ENCODE assay signal across 7 cellular contexts in the genomic region with DNA sequence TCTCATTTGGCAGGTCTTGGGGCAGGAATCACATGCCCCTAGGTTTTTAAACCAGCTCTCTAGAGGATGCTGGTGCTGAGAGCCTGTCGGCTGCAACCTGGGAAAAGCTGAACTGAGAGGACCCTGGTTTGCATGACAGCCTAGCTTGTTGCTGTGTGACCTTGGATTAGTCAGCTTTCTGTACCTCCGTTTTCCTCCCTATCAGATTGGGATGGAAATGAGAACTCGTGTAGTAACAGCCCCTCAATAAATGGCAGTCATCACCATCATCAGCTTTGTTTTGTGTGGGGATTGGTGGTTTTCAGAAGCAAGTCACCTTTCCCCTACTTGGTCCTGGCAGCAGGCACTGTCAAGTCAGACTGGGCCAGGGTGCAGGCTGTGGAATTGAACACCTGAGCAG.
DNase-seq lines count a peak whose midpoint lies in the region; ATAC-seq and TF ChIP-seq lines count a peak whose summit lies in the region.

No MANE protein-coding gene starts in this region.

- no peak overlapping the region for H2AFZ ChIP-seq in GM23248

- H3K9me2 ChIP-seq in GM23248 (ENCODE audit: insufficient read depth), result no peaks in the 10 kb centered on the region

- peak overlapping the region; percentile 79 for H3K4me2 ChIP-seq in GM23248 (ENCODE audit: unreplicated experiment)

- in situ Hi-C loops in GM23248 (cut with MboI), result no loop called here

- H3K36me3 ChIP-seq in GM23248 (ENCODE audit: low read depth) (no peaks in the 10 kb centered on the region), esophagus (ENCODE audit: control insufficient read depth in 2 of 2, insufficient read depth in 2 of 2, low read length in 1 of 2) (peaks cover 0 to 3% of the 10 kb centered on the region in 2 donors)

- H3K9me3 ChIP-seq in GM23248 (ENCODE audit: low read depth) (no peaks in the 10 kb centered on the region), esophagus (ENCODE audit: control insufficient read depth in 2 of 2, insufficient read depth in 1 of 2, low read depth in 1 of 2, low read length in 1 of 2) (no peaks in the 10 kb centered on the region)

- 11 to 16% methylated on average over 3 of the region's 3 CpGs for WGBS in GM23248 (ENCODE audit: low coverage in 1 of 2, low lambda C conversion rate in 2 of 2, missing lambda C conversion rate in 2 of 2), 2 experiments
- 40 to 53% methylated on average over 3 of the region's 3 CpGs for WGBS in esophagus, 2 donors

- peaks cover 4% of the 10 kb centered on the region for H3K36me3 Mint-ChIP-seq in T-cell
- H3K36me3 Mint-ChIP-seq in nephron progenitor cell (ENCODE audit: low read depth), result peaks cover 8% of the 10 kb centered on the region
- H3K36me3 Mint-ChIP-seq in CD14-positive monocyte, result peaks cover 12 to 24% of the 10 kb centered on the region in 2 donors

- H3K4me1 ChIP-seq in GM23248 (ENCODE audit: insufficient read depth) (peaks cover 49% of the 10 kb centered on the region), esophagus (ENCODE audit: control insufficient read depth in 2 of 2, insufficient read depth in 2 of 2, low read length in 1 of 2) (peaks cover 18 to 34% of the 10 kb centered on the region in 2 donors)

- TF ChIP-seq CTCF in nephron progenitor cell (IDR thresholded peaks at IDR 0.05), result no peak
- TF ChIP-seq CTCF in CD14-positive monocyte (IDR thresholded peaks at IDR 0.05), result no peak

- POLR2A ChIA-PET in T-cell (lab: Charles Lee), result interaction anchor here in 1 of 2 donors (0.6 to 0.8 kb wide), 3 partner anchors 105 to 1745 kb away, joined by 5 to 7 read pairs (median 5); no protein-coding TSS in a partner anchor

- H3K27me3 Mint-ChIP-seq in T-cell (no peaks in the 10 kb centered on the region), nephron progenitor cell (ENCODE audit: low read depth, poor library complexity) (peaks cover 7% of the 10 kb centered on the region), CD14-positive monocyte (ENCODE audit: low read depth in 3 of 3) (peaks cover 1 to 8% (median 4%) of the 10 kb centered on the region in 3 donors)

- H3K27ac ChIP-seq in GM23248, result peak overlapping the region; percentile 92
- peak overlapping the region; percentile 73 to 94 for H3K27ac ChIP-seq in esophagus (ENCODE audit: low read depth in 2 of 2, low read length in 1 of 2)
- H3K27ac ChIP-seq in skin epidermis, result peak overlapping the region in 20 of 21 experiments; percentile 55 to 97 (median 83)

- H3K27me3 ChIP-seq in GM23248 (replicated peaks; ENCODE audit: insufficient read depth), result no peaks in the 10 kb centered on the region
- no peaks in the 10 kb centered on the region for H3K27me3 ChIP-seq in esophagus (ENCODE audit: control insufficient read depth in 1 of 2, insufficient read depth in 2 of 2, low read length in 2 of 2)

- H3K4me3 Mint-ChIP-seq in T-cell (peak overlapping the region; percentile 48 to 98 (median 58)), nephron progenitor cell (no peak overlapping the region), CD14-positive monocyte (no peak overlapping the region)

- intact Hi-C loops in CD14-positive monocyte (cut with micrococcal nuclease), result loop anchor here in 1 of 2 donors (10.0 kb wide), 1 partner anchor 309 kb away; a partner anchor contains a TSS

- peaks cover 72 to 85% (median 84%) of the 10 kb centered on the region in 3 donors for H3K4me1 Mint-ChIP-seq in T-cell
- peaks cover 82% of the 10 kb centered on the region for H3K4me1 Mint-ChIP-seq in nephron progenitor cell
- peaks cover 63% of the 10 kb centered on the region for H3K4me1 Mint-ChIP-seq in CD14-positive monocyte

- peaks cover 89% of the 10 kb centered on the region for H3K79me2 ChIP-seq in GM23248 (ENCODE audit: insufficient read depth)

- ATAC-seq in T-cell (replicated peaks in 1 of 4), result no peak

- H3K4me3 ChIP-seq in GM23248 (peak overlapping the region; percentile 49), esophagus (ENCODE audit: low read depth in 1 of 2, low read length in 2 of 2) (no peak overlapping the region), skin epidermis (no peak overlapping the region)

- peaks cover 70% of the 10 kb centered on the region for H3F3A ChIP-seq in GM23248 (ENCODE audit: insufficient read depth)

- peak overlapping the region; percentile 90 for H3K9ac ChIP-seq in GM23248

- H3K9me3 Mint-ChIP-seq in T-cell (no peaks in the 10 kb centered on the region), nephron progenitor cell (no peaks in the 10 kb centered on the region), CD14-positive monocyte (peaks cover 0 to 2% (median 0%) of the 10 kb centered on the region in 7 donors)

- 0 out of 2 replicates have a peak, but pooled peaks cover 6% of the 10 kb centered on the region for H4K20me1 ChIP-seq in GM23248 (ENCODE audit: insufficient read depth)

- CTCF ChIA-PET in T-cell (lab: Charles Lee), result interaction anchor here in 1 of 2 donors (0.7 kb wide), 1 partner anchor 139 kb away, joined by 3 read pairs; a partner anchor contains a TSS

- DNase-seq in GM23248 (peak; percentile 42), T-cell (no peak), nephron progenitor cell (no peak), CD14-positive monocyte (ENCODE audit: low spot score) (no peak)
- DNase-seq in effector CD8-positive, alpha-beta T cell (lab: John Stamatoyannopoulos, UW), result no peak

- H3K27ac Mint-ChIP-seq in T-cell (peak overlapping the region; percentile 93 to 96), nephron progenitor cell (no peak overlapping the region), CD14-positive monocyte (peak overlapping the region in 3 of 7 donors; percentile 52 to 76 (median 69))

Comparison
In these comparisons a context has a peak if more than half of its experiments do, and no peak if none do; other contexts are left out.
1. H3K4me3 Mint-ChIP-seq: peak in T-cell (3 of 3); none in nephron progenitor cell (single experiment) and CD14-positive monocyte (0 of 2).
2. Peak in every context shown above with its lines, with median percentiles within 50 percentile points of each other: H3K27ac ChIP-seq.